Comparison of ENCODE assay signal across 8 cellular contexts in the genomic region with DNA sequence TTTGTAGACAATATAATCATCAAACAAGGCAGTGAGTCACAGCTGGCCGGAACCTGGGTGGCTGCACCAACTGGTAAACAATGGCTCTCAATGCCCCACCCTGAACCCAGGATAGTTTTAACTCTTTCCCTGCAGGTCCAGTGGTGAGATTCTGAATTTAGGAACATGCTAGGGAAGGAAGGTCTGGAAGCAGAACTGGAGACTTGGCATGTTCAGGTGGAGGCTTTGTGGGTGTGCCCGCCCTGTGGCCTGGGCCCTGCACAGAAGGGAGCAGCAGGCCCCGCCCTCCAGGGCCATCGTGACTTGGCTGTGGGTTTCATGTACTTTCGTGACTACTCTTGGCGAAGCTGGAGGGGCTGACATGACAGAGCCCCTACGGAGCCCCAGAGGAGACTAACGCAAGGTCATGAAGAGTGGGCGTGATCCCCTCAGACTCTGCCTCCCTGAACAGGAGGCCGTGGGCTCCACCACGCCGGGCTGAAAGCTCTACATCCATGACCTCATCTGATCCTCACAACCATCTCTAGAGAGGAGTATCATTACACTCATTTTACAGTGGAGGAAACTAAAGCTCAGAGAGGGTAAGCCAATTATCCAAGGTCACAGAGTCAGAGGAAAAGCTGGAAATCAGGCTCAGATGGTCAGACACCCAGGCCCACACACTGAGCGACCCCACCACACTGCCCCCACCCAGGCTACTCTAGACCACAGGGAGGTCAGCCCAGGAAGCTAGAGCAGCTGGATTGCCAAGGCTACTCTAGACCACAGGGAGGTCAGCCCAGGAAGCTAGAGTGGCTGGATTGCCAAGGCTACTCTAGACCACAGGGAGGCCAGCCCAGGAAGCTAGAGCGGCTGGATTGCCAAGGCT. TPM values are rescaled to one million over a fixed set of nuclear protein-coding genes. Genes with fewer than 3 reads are reported as not detected.
DNase-seq lines count a peak whose midpoint lies in the region; ATAC-seq and TF ChIP-seq lines count a peak whose summit lies in the region.

No MANE protein-coding gene starts in this region.

- ATAC-seq in GM21717 (IDR thresholded peaks at IDR 0.05; ENCODE audit: unreplicated experiment) (no peak), HG03565 (IDR thresholded peaks at IDR 0.05; ENCODE audit: unreplicated experiment) (no peak)

- H3K4me1 Mint-ChIP-seq in Calu3 (ENCODE audit: low read depth, unreplicated experiment) = peaks cover 33% of the 10 kb centered on the region

- POLR2A ChIA-PET in RWPE1 (lab: Yijun Ruan, JAX; ENCODE audit: low non-redundant PET) = no interaction called here

- peak overlapping the region; percentile 99 for H3K27ac ChIP-seq in RWPE1

- no TSS peak for BruUV-seq in Calu3 (replicated peaks; lab: Mats Ljungman, UMichigan)

- H3K36me3 Mint-ChIP-seq in Calu3 (ENCODE audit: insufficient read depth, unreplicated experiment) = peaks cover 56% of the 10 kb centered on the region

- no peaks in the 10 kb centered on the region for H3K9me3 Mint-ChIP-seq in Calu3 (ENCODE audit: low read depth, unreplicated experiment)

- H3K4me3 ChIP-seq in fibroblast of pulmonary artery (replicated peaks; ENCODE audit: low read depth, low read length) = no peak overlapping the region

- DNase-seq in Calu3 (peak; percentile 75), RWPE1 (ENCODE audit: low spot score) (peak; percentile 69), fibroblast of pulmonary artery (ENCODE audit: low read depth) (peak; percentile 87), renal cortical epithelial cell (ENCODE audit: low read depth) (peak; percentile 75), putamen (ENCODE audit: low spot score) (no peak), activated T-cell treated with anti-CD3 and anti-CD28 coated beads for 4 hours (no peak)

- TF ChIP-seq CTCF in Calu3 (IDR thresholded peaks at IDR 0.05; ENCODE audit: unreplicated experiment) = no peak
- no peak for TF ChIP-seq CTCF in RWPE1 (conservative IDR thresholded peaks at IDR 0.05; ENCODE audit: low read depth)
- no peak for TF ChIP-seq CTCF in fibroblast of pulmonary artery (IDR thresholded peaks at IDR 0.05; ENCODE audit: low read length, missing control alignments)

- no peaks in the 10 kb centered on the region for H3K27me3 Mint-ChIP-seq in Calu3 (ENCODE audit: unreplicated experiment)

- CTCF ChIA-PET in Calu3 (lab: Charles Lee) = interaction anchor here (0.5 to 1.7 kb wide), 10 partner anchors 9 to 177 kb away, joined by 3 to 14 read pairs (median 4); no protein-coding TSS in a partner anchor
- CTCF ChIA-PET in RWPE1 (lab: Yijun Ruan, JAX) = interaction anchor here (0.6 to 1.1 kb wide), 2 partner anchors 10 to 468 kb away, joined by 3 read pairs; no protein-coding TSS in a partner anchor

- intact Hi-C loops in Calu3 (cut with micrococcal nuclease; ENCODE audit: unreplicated experiment) = loop anchor here (1.0 kb wide), 1 partner anchor 10 kb away; no protein-coding TSS in a partner anchor

- H3K4me3 Mint-ChIP-seq in Calu3 (ENCODE audit: low read depth, unreplicated experiment) = peak overlapping the region; percentile 61

- H3K27ac Mint-ChIP-seq in Calu3 (ENCODE audit: unreplicated experiment) = peak overlapping the region; percentile 99

RNA-seq across cellular contexts. Expression of gene MAFF, which starts 27.3 kb away (rescaled TPM):
- total RNA-seq in Calu3 (2022) = 62.4 and 64.8 TPM in 2 replicates
- total RNA-seq in renal cortical epithelial cell = 18.1 and 34.2 TPM in 2 replicates

RNA-seq across cellular contexts. Expression of gene TMEM184B, which starts 43.7 kb away (rescaled TPM):
- 113 and 114 TPM in 2 replicates for total RNA-seq in Calu3 (2022)
- total RNA-seq in renal cortical epithelial cell = 16.5 and 67.5 TPM in 2 replicates

RNA-seq across cellular contexts. Expression of gene PLA2G6, which starts 47.5 kb away (rescaled TPM):
- total RNA-seq in Calu3 (2022) (43.5 and 44.0 TPM in 2 replicates), renal cortical epithelial cell (5.2 and 25.0 TPM in 2 replicates)

Comparison
In these comparisons a context has a peak if more than half of its experiments do, and no peak if none do; other contexts are left out.
1. DNase-seq: peak in Calu3 (single experiment), RWPE1 (single experiment), fibroblast of pulmonary artery (single experiment) and renal cortical epithelial cell (single experiment); none in putamen (single experiment) and activated T-cell treated with anti-CD3 and anti-CD28 coated beads for 4 hours (single experiment).